ENCODE assay signal across 9 cellular contexts in genomic region chr10:43453266-43453831, GRCh38.
DNase-seq lines count a peak whose midpoint lies in the region; ATAC-seq and TF ChIP-seq lines count a peak whose summit lies in the region.
"Had no signal": no experiment of that assay in that cellular context is flagged by ENCODE, and none has a peak within 500 bp of the region (broad histone marks: within the 10 kb centered on the region; RNA-seq: fewer than 3 reads in every experiment).

No MANE protein-coding gene starts in this region.

- H3K27me3 ChIP-seq in BLaER1 treated with 17β-estradiol and CSF1 and Interleukin-3, amounts not matched to agents 10 nM and 100 nM = no peaks in the 10 kb centered on the region

- no peaks in the 10 kb centered on the region for H3K9me3 Mint-ChIP-seq in effector memory CD8-positive, alpha-beta T cell

- H3K27ac ChIP-seq in BLaER1 treated with 17β-estradiol and CSF1 and Interleukin-3, amounts not matched to agents 10 nM and 100 nM = peak overlapping the region in 10 of 11 experiments; percentile 37 to 93 (median 90); a peak in 20 of 22 replicates

- DNase-seq in effector memory CD8-positive, alpha-beta T cell = no peak
- DNase-seq in NCI-H82 treated with DMSO at 0.1 percent for 48 hours (lab: John Stamatoyannopoulos, UW; ENCODE audit: unreplicated experiment) = no peak

- 0 out of 22 replicates have a peak, but pooled peaks cover 0 to 1% (median 0%) of the 10 kb centered on the region in 11 experiments for H3K9me3 ChIP-seq in BLaER1 treated with 17β-estradiol and CSF1 and Interleukin-3, amounts not matched to agents 10 nM and 100 nM (replicated peaks in 1 of 11)

- peak overlapping the region; percentile 79 to 99 (median 89); a peak in 21 of 22 replicates for H3K4me2 ChIP-seq in BLaER1 treated with 17β-estradiol and CSF1 and Interleukin-3, amounts not matched to agents 10 nM and 100 nM

- H3K4me1 Mint-ChIP-seq in effector memory CD8-positive, alpha-beta T cell (ENCODE audit: low read depth in 2 of 2) = peaks cover 35 to 45% of the 10 kb centered on the region in 2 donors

- peaks cover 28% of the 10 kb centered on the region for H3K36me3 Mint-ChIP-seq in effector memory CD8-positive, alpha-beta T cell (ENCODE audit: insufficient read depth)

- peak overlapping the region; percentile 92 to 97 for H3K27ac Mint-ChIP-seq in effector memory CD8-positive, alpha-beta T cell

- H3K27me3 Mint-ChIP-seq in effector memory CD8-positive, alpha-beta T cell = no peaks in the 10 kb centered on the region

- peak overlapping the region in 2 of 10 experiments; percentile 22 to 31; a peak in 2 of 20 replicates for H3K4me3 ChIP-seq in BLaER1 treated with 17β-estradiol and CSF1 and Interleukin-3, amounts not matched to agents 10 nM and 100 nM

- peaks cover 53 to 78% (median 68%) of the 10 kb centered on the region in 10 experiments for H3K4me1 ChIP-seq in BLaER1 treated with 17β-estradiol and CSF1 and Interleukin-3, amounts not matched to agents 10 nM and 100 nM

- H4K20me1 ChIP-seq in BLaER1 treated with 17β-estradiol and CSF1 and Interleukin-3, amounts not matched to agents 10 nM and 100 nM = no peaks in the 10 kb centered on the region

- peak overlapping the region; percentile 71 to 72 for H3K4me3 Mint-ChIP-seq in effector memory CD8-positive, alpha-beta T cell

- no peaks in the 10 kb centered on the region for H3K36me3 ChIP-seq in BLaER1 treated with 17β-estradiol and CSF1 and Interleukin-3, amounts not matched to agents 10 nM and 100 nM

- H3K9ac ChIP-seq in BLaER1 treated with 17β-estradiol and CSF1 and Interleukin-3, amounts not matched to agents 10 nM and 100 nM = peak overlapping the region in 10 of 11 experiments; percentile 16 to 88 (median 78); a peak in 19 of 22 replicates

- ATAC-seq in GM19023 (IDR thresholded peaks at IDR 0.05; ENCODE audit: unreplicated experiment) (peak; percentile 20), HG03575 (IDR thresholded peaks at IDR 0.05; ENCODE audit: extremely low read depth, insufficient number of reproducible peaks, low FRiP score, unreplicated experiment) (peak; percentile 24), GM19452 (IDR thresholded peaks at IDR 0.05; ENCODE audit: unreplicated experiment) (no peak), GM21381 (IDR thresholded peaks at IDR 0.05; ENCODE audit: unreplicated experiment) (no peak), SK-N-SH treated with all-trans-retinoic acid at 6 μM for 48 hours (no peak)
- ATAC-seq in effector memory CD8-positive, alpha-beta T cell (replicated peaks) = no peak
- ATAC-seq: HCT116 had no signal

TF ChIP-seq in SK-N-SH treated with all-trans-retinoic acid at 6 μM for 48 hours, 23 proteins besides CTCF, POLR2A, EP300 and RAD21:
- TF ChIP-seq POU6F1 (CRISPR knock-in tag; IDR thresholded peaks at IDR 0.05; ENCODE audit: borderline replicate concordance, low read depth) (no peak), ISL1 (CRISPR knock-in tag; IDR thresholded peaks at IDR 0.05) (no peak), TOX (CRISPR knock-in tag; IDR thresholded peaks at IDR 0.05; ENCODE audit: borderline replicate concordance) (no peak), ZNF70 (CRISPR knock-in tag; IDR thresholded peaks at IDR 0.05) (no peak), SNAI2 (CRISPR knock-in tag; IDR thresholded peaks at IDR 0.05) (no peak), CSDC2 (CRISPR knock-in tag; IDR thresholded peaks at IDR 0.05) (no peak), ZNF565 (CRISPR knock-in tag; conservative IDR thresholded peaks at IDR 0.05; ENCODE audit: low read depth) (no peak), TSHZ2 (CRISPR knock-in tag; IDR thresholded peaks at IDR 0.05) (no peak), PATZ1 (CRISPR knock-in tag; IDR thresholded peaks at IDR 0.05; ENCODE audit: borderline replicate concordance) (no peak), TCF4 (CRISPR knock-in tag; IDR thresholded peaks at IDR 0.05; ENCODE audit: borderline replicate concordance) (no peak), RARB (CRISPR knock-in tag; IDR thresholded peaks at IDR 0.05) (no peak), ZC3H10 (CRISPR knock-in tag; IDR thresholded peaks at IDR 0.05) (no peak), CSRNP3 (CRISPR knock-in tag; IDR thresholded peaks at IDR 0.05) (no peak), ZNF8 (CRISPR knock-in tag; IDR thresholded peaks at IDR 0.05) (no peak), OSR1 (CRISPR knock-in tag; IDR thresholded peaks at IDR 0.05) (no peak), CREB5 (CRISPR knock-in tag; IDR thresholded peaks at IDR 0.05; ENCODE audit: low read depth) (no peak), ZFP30 (CRISPR knock-in tag; IDR thresholded peaks at IDR 0.05) (no peak), GLIS3 (CRISPR knock-in tag; IDR thresholded peaks at IDR 0.05) (no peak), BACH2 (CRISPR knock-in tag; IDR thresholded peaks at IDR 0.05; ENCODE audit: borderline replicate concordance) (no peak)

Comparison
In these comparisons a context has a peak if more than half of its experiments do, and no peak if none do; other contexts are left out.
1. ATAC-seq: peak in GM19023 (single experiment) and HG03575 (single experiment); none in effector memory CD8-positive, alpha-beta T cell (single experiment), GM19452 (single experiment), GM21381 (single experiment) and SK-N-SH treated with all-trans-retinoic acid at 6 μM for 48 hours (single experiment).